In genomic region chr11:116826751-116827431, GRCh38 we compare ENCODE assay signal across 1 cellular context.
TF ChIP-seq lines count a peak whose summit lies in the region.

No MANE protein-coding gene starts in this region.

TF ChIP-seq in HepG2, 621 proteins besides CTCF, POLR2A, EP300 and RAD21 (continues in another document):
- TF ChIP-seq SAP130 (CRISPR knock-in tag; IDR thresholded peaks at IDR 0.05; ENCODE audit: low read depth) (peak; percentile 89), FOXO1 (CRISPR knock-in tag; IDR thresholded peaks at IDR 0.05) (peak; percentile 85; the same call in 1 of the 2 replicates), MEF2D (CRISPR knock-in tag; IDR thresholded peaks at IDR 0.05) (peak; percentile 96), MIER2 (CRISPR knock-in tag; IDR thresholded peaks at IDR 0.05) (0 out of 2 replicates have a peak, but pooled peaks have one; percentile 25), ADNP (CRISPR knock-in tag; IDR thresholded peaks at IDR 0.05) (peak; percentile 95; the same call in 1 of the 2 replicates), ZNF501 (CRISPR knock-in tag; IDR thresholded peaks at IDR 0.05) (peak; percentile 37), ZNF251 (CRISPR knock-in tag; IDR thresholded peaks at IDR 0.05) (no peak), ZNF280B (CRISPR knock-in tag; IDR thresholded peaks at IDR 0.05; ENCODE audit: borderline replicate concordance) (no peak; the same call in 1 of the 2 replicates), CREM (IDR thresholded peaks at IDR 0.05) (peak; percentile 79), CREM (CRISPR knock-in tag; IDR thresholded peaks at IDR 0.05) (no peak), ZNF160 (CRISPR knock-in tag; IDR thresholded peaks at IDR 0.05) (peak; percentile 71; the same call in 1 of the 2 replicates), FOXK1 (CRISPR knock-in tag; IDR thresholded peaks at IDR 0.05; ENCODE audit: borderline replicate concordance, low read depth) (peak; percentile 81; the same call in 1 of the 2 replicates), ZNF205 (CRISPR knock-in tag; IDR thresholded peaks at IDR 0.05) (peak; percentile 87; the same call in 1 of the 2 replicates), BHLHE40 (IDR thresholded peaks at IDR 0.05; ENCODE audit: low read length) (peak; percentile 52; the same call in 1 of the 2 replicates), RERE (CRISPR knock-in tag; IDR thresholded peaks at IDR 0.05; ENCODE audit: low read depth) (peak; percentile 67; the same call in 1 of the 2 replicates), ZNF747 (CRISPR knock-in tag; IDR thresholded peaks at IDR 0.05; ENCODE audit: borderline replicate concordance) (peak; percentile 74; the same call in 1 of the 2 replicates), MXI1 (IDR thresholded peaks at IDR 0.05; ENCODE audit: borderline replicate concordance, low read depth, low read length) (peak; percentile 63; the same call in 1 of the 3 replicates), ZHX2 (IDR thresholded peaks at IDR 0.05; ENCODE audit: low read depth) (peak; percentile 51; the same call in 1 of the 2 replicates), ZHX2 (CRISPR knock-in tag; IDR thresholded peaks at IDR 0.05; ENCODE audit: borderline replicate concordance) (no peak), FOXA3 (CRISPR knock-in tag; IDR thresholded peaks at IDR 0.05) (peak; percentile 87), ZBED4 (CRISPR knock-in tag; IDR thresholded peaks at IDR 0.05; ENCODE audit: borderline replicate concordance) (peak; percentile 85), KLF12 (CRISPR knock-in tag; IDR thresholded peaks at IDR 0.05; ENCODE audit: borderline replicate concordance) (peak; percentile 93; the same call in 1 of the 2 replicates), ZNF543 (CRISPR knock-in tag; IDR thresholded peaks at IDR 0.05) (peak; percentile 71; the same call in 1 of the 2 replicates), TP53 (CRISPR knock-in tag; conservative IDR thresholded peaks at IDR 0.05) (peak; percentile 65; the same call in 1 of the 2 replicates), TEAD3 (CRISPR knock-in tag; optimal IDR thresholded peaks at IDR 0.05; ENCODE audit: borderline replicate concordance) (peak; percentile 39), GMEB1 (CRISPR knock-in tag; IDR thresholded peaks at IDR 0.05; ENCODE audit: borderline replicate concordance) (peak; percentile 48; the same call in 1 of the 2 replicates), ISX (CRISPR knock-in tag; conservative IDR thresholded peaks at IDR 0.05) (0 out of 2 replicates have a peak, but pooled peaks have one; percentile 66), SMC3 (IDR thresholded peaks at IDR 0.05; ENCODE audit: low read length) (peak; percentile 49; the same call in 1 of the 2 replicates), ZNF30 (CRISPR knock-in tag; IDR thresholded peaks at IDR 0.05) (no peak; the same call in 1 of the 2 replicates), ZNF513 (CRISPR knock-in tag; conservative IDR thresholded peaks at IDR 0.05) (no peak), ZNF580 (CRISPR knock-in tag; IDR thresholded peaks at IDR 0.05; ENCODE audit: borderline replicate concordance, low read depth) (peak; percentile 93; the same call in 1 of the 2 replicates), ZNF441 (CRISPR knock-in tag; IDR thresholded peaks at IDR 0.05; ENCODE audit: borderline replicate concordance) (peak; percentile 82; the same call in 1 of the 2 replicates), CBX1 (IDR thresholded peaks at IDR 0.05; ENCODE audit: low read depth) (peak; percentile 65), MAZ (IDR thresholded peaks at IDR 0.05; ENCODE audit: borderline replicate concordance, low read depth, low read length) (no peak), MAZ (CRISPR knock-in tag; IDR thresholded peaks at IDR 0.05; ENCODE audit: low read depth) (peak; percentile 69), ZBTB2 (CRISPR knock-in tag; IDR thresholded peaks at IDR 0.05; ENCODE audit: low read depth) (no peak)
